30 cellular contexts compared by ENCODE assay signal in genomic region chr15:60553163-60553562, GRCh38.
DNase-seq lines count a peak whose midpoint lies in the region; ATAC-seq, FAIRE-seq and TF ChIP-seq lines count a peak whose summit lies in the region.
"Had no signal": no experiment of that assay in that cellular context is flagged by ENCODE, and none has a peak within 500 bp of the region (broad histone marks: within the 10 kb centered on the region; RNA-seq: fewer than 3 reads in every experiment).

No MANE protein-coding gene starts in this region.

- H3K27me3 ChIP-seq in WERI-Rb-1 (ENCODE audit: insufficient read depth, low read depth, severe bottlenecking) (no peaks in the 10 kb centered on the region), MG63 (no peaks in the 10 kb centered on the region; the same call in 1 of the 2 replicates)
- H3K27me3 ChIP-seq: adrenal gland; BLaER1 treated with 17β-estradiol and CSF1 and Interleukin-3, amounts not matched to agents 10 nM and 100 nM; esophagus muscularis mucosa had no signal

- peaks cover 96% of the 10 kb centered on the region for H3K4me1 Mint-ChIP-seq in activated CD8-positive, alpha-beta T cell treated with anti-CD3 and anti-CD28 coated beads for 36 hours (ENCODE audit: low read depth)
- peaks cover 92% of the 10 kb centered on the region for H3K4me1 Mint-ChIP-seq in activated CD8-positive, alpha-beta T cell treated with anti-CD3 and anti-CD28 coated beads, Interleukin-2, amount 10 ng/mL, durations not matched to agents 7 days and 5 days (ENCODE audit: low read depth)
- H3K4me1 Mint-ChIP-seq in naive thymus-derived CD8-positive, alpha-beta T cell: peaks cover 53 to 96% (median 95%) of the 10 kb centered on the region in 4 donors

- CTCF ChIA-PET in activated CD8-positive, alpha-beta T cell treated with anti-CD3 and anti-CD28 coated beads for 36 hours (lab: Charles Lee): interaction anchor here (1.1 to 5.5 kb wide), 7 partner anchors 11 to 42 kb away, joined by 3 to 42 read pairs (median 4); no protein-coding TSS in a partner anchor
- CTCF ChIA-PET in activated CD8-positive, alpha-beta T cell treated with anti-CD3 and anti-CD28 coated beads, Interleukin-2, amount 10 ng/mL, durations not matched to agents 7 days and 5 days (lab: Charles Lee): interaction anchor here (0.7 to 6.8 kb wide), 11 partner anchors 8 to 363 kb away, joined by 3 to 84 read pairs (median 15); no protein-coding TSS in a partner anchor

- DNase-seq in activated CD8-positive, alpha-beta T cell treated with anti-CD3 and anti-CD28 coated beads for 36 hours: no peak
- no peak for DNase-seq in activated CD8-positive, alpha-beta T cell treated with anti-CD3 and anti-CD28 coated beads, Interleukin-2, amount 10 ng/mL, durations not matched to agents 7 days and 5 days
- DNase-seq in D721Med (ENCODE audit: insufficient read length, low spot score) (no peak), WERI-Rb-1 (peak; percentile 40), SK-N-DZ (ENCODE audit: low spot score) (no peak), MG63 (no peak), HK-2 (ENCODE audit: unreplicated experiment) (no peak)
- DNase-seq in naive thymus-derived CD8-positive, alpha-beta T cell: no peak
- DNase-seq: adrenal gland; Calu3; dermis blood vessel endothelial cell; DMS79 treated with DMSO at 0.1 percent for 48 hours; foreskin fibroblast; GDM1; kidney glomerular epithelial cell; lower lobe of right lung; midbrain; NCI-H1092 treated with DMSO at 0.1 percent for 48 hours; NCI-H187; nephron progenitor cell; stimulated activated CD8-positive, alpha-beta memory T cell treated with anti-CD3 and anti-CD28 coated beads, Interleukin-4, amount 100 ng/mL, for 48 hours; stimulated activated naive CD8-positive, alpha-beta T cell treated with anti-CD3 and anti-CD28 coated beads, Interleukin-15, amount 100 ng/mL, for 72 hours had no signal

- H3K27me3 Mint-ChIP-seq in activated CD8-positive, alpha-beta T cell treated with anti-CD3 and anti-CD28 coated beads for 36 hours: no peaks in the 10 kb centered on the region
- no peaks in the 10 kb centered on the region for H3K27me3 Mint-ChIP-seq in activated CD8-positive, alpha-beta T cell treated with anti-CD3 and anti-CD28 coated beads, Interleukin-2, amount 10 ng/mL, durations not matched to agents 7 days and 5 days (ENCODE audit: low read depth)
- H3K27me3 Mint-ChIP-seq in naive thymus-derived CD8-positive, alpha-beta T cell: no peaks in the 10 kb centered on the region
- H3K27me3 Mint-ChIP-seq: IgD-negative memory B cell; stimulated activated naive CD8-positive, alpha-beta T cell treated with anti-CD3 and anti-CD28 coated beads, Interleukin-15, amount 100 ng/mL, for 72 hours had no signal

- no peak overlapping the region for H3K4me3 ChIP-seq in WERI-Rb-1 (ENCODE audit: low read depth, low read length)
- no peak overlapping the region for H3K4me3 ChIP-seq in MG63
- H3K4me3 ChIP-seq: adrenal gland; BLaER1 treated with 17β-estradiol and CSF1 and Interleukin-3, amounts not matched to agents 10 nM and 100 nM; esophagus muscularis mucosa; lower lobe of right lung had no signal

- H3K36me3 Mint-ChIP-seq in activated CD8-positive, alpha-beta T cell treated with anti-CD3 and anti-CD28 coated beads for 36 hours (ENCODE audit: low read depth): peaks cover 29% of the 10 kb centered on the region
- H3K36me3 Mint-ChIP-seq in activated CD8-positive, alpha-beta T cell treated with anti-CD3 and anti-CD28 coated beads, Interleukin-2, amount 10 ng/mL, durations not matched to agents 7 days and 5 days (ENCODE audit: low read depth): peaks cover 44% of the 10 kb centered on the region
- H3K36me3 Mint-ChIP-seq in naive thymus-derived CD8-positive, alpha-beta T cell: peaks cover 9 to 27% (median 14%) of the 10 kb centered on the region in 3 donors

- peak overlapping the region; percentile 96 for H3K27ac Mint-ChIP-seq in activated CD8-positive, alpha-beta T cell treated with anti-CD3 and anti-CD28 coated beads for 36 hours
- H3K27ac Mint-ChIP-seq in activated CD8-positive, alpha-beta T cell treated with anti-CD3 and anti-CD28 coated beads, Interleukin-2, amount 10 ng/mL, durations not matched to agents 7 days and 5 days: no peak overlapping the region
- peak overlapping the region in 6 of 10 donors; percentile 22 to 96 (median 36) for H3K27ac Mint-ChIP-seq in naive thymus-derived CD8-positive, alpha-beta T cell
- H3K27ac Mint-ChIP-seq: nephron progenitor cell; T-helper 2 cell treated with Interferon-gamma antibody and Interleukin-4, amounts not matched to agents 5 μg/mL and 100 μg/mL, for 36 hours had no signal

- POLR2A ChIA-PET in activated CD8-positive, alpha-beta T cell treated with anti-CD3 and anti-CD28 coated beads for 36 hours (lab: Charles Lee): interaction anchor here (0.9 to 1.9 kb wide), 4 partner anchors 10 to 30 kb away, joined by 3 to 7 read pairs (median 6); no protein-coding TSS in a partner anchor
- POLR2A ChIA-PET in activated CD8-positive, alpha-beta T cell treated with anti-CD3 and anti-CD28 coated beads, Interleukin-2, amount 10 ng/mL, durations not matched to agents 7 days and 5 days (lab: Charles Lee): interaction anchor here (2.0 to 3.0 kb wide), 2 partner anchors 30 to 38 kb away, joined by 8 to 13 read pairs; no protein-coding TSS in a partner anchor
- POLR2A ChIA-PET in naive thymus-derived CD8-positive, alpha-beta T cell (lab: Charles Lee): interaction anchor here (0.6 to 2.1 kb wide), 5 partner anchors 9 to 89 kb away, joined by 3 to 6 read pairs (median 3); no protein-coding TSS in a partner anchor

- FAIRE-seq in D721Med (lab: Jason Lieb, UNC): peak; percentile 92
- FAIRE-seq: endometrium, urothelium cell line had no signal

- H3K36me3 ChIP-seq in WERI-Rb-1 (no peaks in the 10 kb centered on the region), MG63 (no peaks in the 10 kb centered on the region)
- H3K36me3 ChIP-seq: adrenal gland; BLaER1 treated with 17β-estradiol and CSF1 and Interleukin-3, amounts not matched to agents 10 nM and 100 nM; esophagus muscularis mucosa; lower lobe of right lung had no signal

- H3K27ac ChIP-seq in WERI-Rb-1: no peak overlapping the region
- H3K27ac ChIP-seq: 22Rv1; BLaER1 treated with 17β-estradiol and CSF1 and Interleukin-3, amounts not matched to agents 10 nM and 100 nM; esophagus muscularis mucosa; lower lobe of right lung had no signal

- H3K9me3 ChIP-seq in WERI-Rb-1 (ENCODE audit: severe bottlenecking) (no peaks in the 10 kb centered on the region), MG63 (no peaks in the 10 kb centered on the region)
- H3K9me3 ChIP-seq: adrenal gland, esophagus muscularis mucosa, lower lobe of right lung had no signal

- no peak overlapping the region for H3K4me3 Mint-ChIP-seq in activated CD8-positive, alpha-beta T cell treated with anti-CD3 and anti-CD28 coated beads for 36 hours
- no peak overlapping the region for H3K4me3 Mint-ChIP-seq in activated CD8-positive, alpha-beta T cell treated with anti-CD3 and anti-CD28 coated beads, Interleukin-2, amount 10 ng/mL, durations not matched to agents 7 days and 5 days
- H3K4me3 Mint-ChIP-seq in naive thymus-derived CD8-positive, alpha-beta T cell: peak overlapping the region in 2 of 10 donors; percentile 18 to 23
- H3K4me3 Mint-ChIP-seq: IgD-negative memory B cell; nephron progenitor cell; T-helper 2 cell treated with Interferon-gamma antibody and Interleukin-4, amounts not matched to agents 5 μg/mL and 100 μg/mL, for 36 hours had no signal

- intact Hi-C loops in activated CD8-positive, alpha-beta T cell treated with anti-CD3 and anti-CD28 coated beads for 36 hours (cut with micrococcal nuclease): no loop called here

- TF ChIP-seq CTCF in activated CD8-positive, alpha-beta T cell treated with anti-CD3 and anti-CD28 coated beads for 36 hours (IDR thresholded peaks at IDR 0.05): no peak
- TF ChIP-seq CTCF in D721Med (IDR thresholded peaks at IDR 0.05; ENCODE audit: insufficient read depth, missing control alignments) (no peak), WERI-Rb-1 (IDR thresholded peaks at IDR 0.05; ENCODE audit: low read depth, low read length) (no peak)

- ATAC-seq in activated CD8-positive, alpha-beta T cell treated with anti-CD3 and anti-CD28 coated beads for 36 hours: no peak
- ATAC-seq in activated CD8-positive, alpha-beta T cell treated with anti-CD3 and anti-CD28 coated beads, Interleukin-2, amount 10 ng/mL, durations not matched to agents 7 days and 5 days: no peak
- ATAC-seq in naive thymus-derived CD8-positive, alpha-beta T cell: no peak
- ATAC-seq: HCT116; lower lobe of right lung; stimulated activated naive CD8-positive, alpha-beta T cell treated with anti-CD3 and anti-CD28 coated beads, Interleukin-15, amount 100 ng/mL, for 72 hours had no signal

- H3K9me3 Mint-ChIP-seq in activated CD8-positive, alpha-beta T cell treated with anti-CD3 and anti-CD28 coated beads for 36 hours: peaks cover 8% of the 10 kb centered on the region
- peaks cover 8% of the 10 kb centered on the region for H3K9me3 Mint-ChIP-seq in activated CD8-positive, alpha-beta T cell treated with anti-CD3 and anti-CD28 coated beads, Interleukin-2, amount 10 ng/mL, durations not matched to agents 7 days and 5 days (ENCODE audit: insufficient read depth)
- peaks cover 0 to 9% (median 5%) of the 10 kb centered on the region in 9 donors for H3K9me3 Mint-ChIP-seq in naive thymus-derived CD8-positive, alpha-beta T cell
